In the genomic region with DNA sequence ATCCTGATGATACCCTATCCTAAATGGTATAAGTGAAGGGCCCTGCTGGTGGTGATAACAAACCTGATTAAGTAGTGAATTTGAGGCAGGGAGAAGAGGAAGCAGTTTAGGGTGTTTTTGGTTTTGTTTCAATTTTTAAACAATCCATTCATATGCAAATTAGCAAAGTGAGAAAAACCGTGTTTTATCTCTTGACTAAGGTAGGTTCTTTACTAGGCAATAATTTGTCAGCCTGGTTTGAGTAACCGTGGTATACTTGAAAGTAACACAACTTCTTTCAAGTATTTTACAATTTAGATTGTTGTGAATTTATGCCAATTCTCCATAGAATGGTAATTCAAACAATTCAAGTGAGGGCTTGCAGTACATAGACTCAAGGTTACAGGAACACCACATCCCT, we compare ENCODE assay signal across 29 cellular contexts.
"Had no signal": no experiment of that assay in that cellular context is flagged by ENCODE, and none has a peak within 500 bp of the region (broad histone marks: within the 10 kb centered on the region; RNA-seq: fewer than 3 reads in every experiment).

No MANE protein-coding gene starts in this region.

- H3K27me3 ChIP-seq: adrenal gland, body of pancreas, esophagus muscularis mucosa, foreskin keratinocyte, gastrocnemius medialis, heart left ventricle had no signal

- H3K27me3 Mint-ChIP-seq: activated CD8-positive, alpha-beta T cell treated with anti-CD3 and anti-CD28 coated beads for 36 hours; activated naive CD8-positive, alpha-beta T cell treated with anti-CD3 and anti-CD28 coated beads for 36 hours; activated naive CD8-positive, alpha-beta T cell treated with anti-CD3 and anti-CD28 coated beads, Interleukin-2, amount 50 U/mL, for 24 hours; effector memory CD8-positive, alpha-beta T cell had no signal

- ATAC-seq: activated CD8-positive, alpha-beta T cell treated with anti-CD3 and anti-CD28 coated beads for 36 hours; activated naive CD8-positive, alpha-beta T cell treated with anti-CD3 and anti-CD28 coated beads, Interleukin-2, amount 50 U/mL, for 24 hours; body of pancreas; effector memory CD8-positive, alpha-beta T cell; foreskin keratinocyte; gastrocnemius medialis; heart left ventricle had no signal

- H3K4me1 ChIP-seq: adrenal gland, body of pancreas, esophagus muscularis mucosa, gastrocnemius medialis, heart left ventricle had no signal

- H3K36me3 ChIP-seq: adrenal gland, esophagus muscularis mucosa, gastrocnemius medialis, heart left ventricle had no signal

- H3K36me3 Mint-ChIP-seq: activated naive CD8-positive, alpha-beta T cell treated with anti-CD3 and anti-CD28 coated beads for 36 hours had no signal

- H3K4me3 Mint-ChIP-seq: activated CD4-positive, alpha-beta T cell treated with anti-CD3 and anti-CD28 coated beads, Interleukin-2, amount 10 ng/mL, durations not matched to agents 7 days and 5 days; activated CD8-positive, alpha-beta T cell treated with anti-CD3 and anti-CD28 coated beads for 36 hours; activated naive CD8-positive, alpha-beta T cell treated with anti-CD3 and anti-CD28 coated beads for 36 hours; activated naive CD8-positive, alpha-beta T cell treated with anti-CD3 and anti-CD28 coated beads, Interleukin-2, amount 50 U/mL, for 24 hours; activated T-helper 1 cell treated with anti-CD3 and anti-CD28 coated beads, Interleukin-12 subunit alpha, Interleukin-12 subunit beta, Interleukin-2, Interleukin-4 antibody, amounts not matched to agents 30 ng/mL and 10 ng/mL and 1 ng/mL, durations not matched to agents 14 hours and 24 hours and 36 hours; effector memory CD8-positive, alpha-beta T cell had no signal

- H3K27ac ChIP-seq: adrenal gland, body of pancreas, esophagus muscularis mucosa, foreskin keratinocyte, gastrocnemius medialis, heart left ventricle had no signal

- H3K4me3 ChIP-seq: adrenal gland, body of pancreas, esophagus muscularis mucosa, gastrocnemius medialis, heart left ventricle had no signal

- H3K9me3 Mint-ChIP-seq: activated CD4-positive, alpha-beta T cell treated with anti-CD3 and anti-CD28 coated beads, Interleukin-2, amount 10 ng/mL, durations not matched to agents 7 days and 5 days; activated CD8-positive, alpha-beta T cell treated with anti-CD3 and anti-CD28 coated beads for 36 hours; activated naive CD8-positive, alpha-beta T cell treated with anti-CD3 and anti-CD28 coated beads for 36 hours; activated naive CD8-positive, alpha-beta T cell treated with anti-CD3 and anti-CD28 coated beads, Interleukin-2, amount 50 U/mL, for 24 hours; effector memory CD8-positive, alpha-beta T cell had no signal

- DNase-seq: activated CD4-positive, alpha-beta T cell treated with anti-CD3 and anti-CD28 coated beads for 4 hours; activated CD4-positive, alpha-beta T cell treated with anti-CD3 and anti-CD28 coated beads, Interleukin-2, amount 10 ng/mL, durations not matched to agents 7 days and 5 days; activated CD4-positive, alpha-beta T cell treated with anti-CD3 and anti-CD28 coated beads, Interleukin-2, amount 50 U/mL, for 48 hours; activated CD4-positive, CD25-positive, alpha-beta regulatory T cell; activated CD4-positive, CD25-positive, alpha-beta regulatory T cell treated with anti-CD3 and anti-CD28 coated beads, Interleukin-2, amount 50 U/mL, for 72 hours; activated CD8-positive, alpha-beta memory T cell treated with anti-CD3 and anti-CD28 coated beads for 24 hours; activated CD8-positive, alpha-beta T cell treated with anti-CD3 and anti-CD28 coated beads for 36 hours; activated gamma-delta T cell; activated naive CD4-positive, alpha-beta T cell; activated naive CD4-positive, alpha-beta T cell treated with anti-CD3 and anti-CD28 coated beads, Interleukin-2, amount 50 U/mL, for 16 hours; activated naive CD8-positive, alpha-beta T cell treated with anti-CD3 and anti-CD28 coated beads for 36 hours; activated naive CD8-positive, alpha-beta T cell treated with anti-CD3 and anti-CD28 coated beads, Interleukin-2, amount 50 U/mL, for 24 hours; adrenal gland; amygdala; aorta; body of pancreas; caudate nucleus; cortex of kidney; dermis blood vessel endothelial cell; effector CD4-positive, alpha-beta T cell; effector memory CD8-positive, alpha-beta T cell; erythroblast; foreskin keratinocyte; gastrocnemius medialis; glutamatergic neuron; heart left ventricle; T-helper 2 cell had no signal

- H3K4me1 Mint-ChIP-seq: activated CD4-positive, alpha-beta T cell treated with anti-CD3 and anti-CD28 coated beads, Interleukin-2, amount 10 ng/mL, durations not matched to agents 7 days and 5 days; activated naive CD8-positive, alpha-beta T cell treated with anti-CD3 and anti-CD28 coated beads for 36 hours; activated naive CD8-positive, alpha-beta T cell treated with anti-CD3 and anti-CD28 coated beads, Interleukin-2, amount 50 U/mL, for 24 hours had no signal

- H3K27ac Mint-ChIP-seq: activated CD4-positive, alpha-beta T cell treated with anti-CD3 and anti-CD28 coated beads, Interleukin-2, amount 10 ng/mL, durations not matched to agents 7 days and 5 days; activated CD8-positive, alpha-beta T cell treated with anti-CD3 and anti-CD28 coated beads for 36 hours; activated naive CD8-positive, alpha-beta T cell treated with anti-CD3 and anti-CD28 coated beads for 36 hours; activated naive CD8-positive, alpha-beta T cell treated with anti-CD3 and anti-CD28 coated beads, Interleukin-2, amount 50 U/mL, for 24 hours; activated T-helper 1 cell treated with anti-CD3 and anti-CD28 coated beads, Interleukin-12 subunit alpha, Interleukin-12 subunit beta, Interleukin-2, Interleukin-4 antibody, amounts not matched to agents 30 ng/mL and 10 ng/mL and 1 ng/mL, durations not matched to agents 14 hours and 24 hours and 36 hours; effector memory CD8-positive, alpha-beta T cell had no signal
